Comparison of ENCODE assay signal across 8 cellular contexts in genomic region chr16:79599837-79600635, GRCh38. TPM values are rescaled to one million over a fixed set of nuclear protein-coding genes. Genes with fewer than 3 reads are reported as not detected.
DNase-seq lines count a peak whose midpoint lies in the region; ATAC-seq and TF ChIP-seq lines count a peak whose summit lies in the region.

No MANE protein-coding gene starts in this region.

- peak overlapping the region; percentile 53 for H3K27ac Mint-ChIP-seq in activated B cell treated with CpG ODN at 0.5 μM for 24 hours
- H3K27ac Mint-ChIP-seq in stimulated activated naive CD8-positive, alpha-beta T cell treated with anti-CD3 and anti-CD28 coated beads, Interleukin-15, Interleukin-2, amounts not matched to agents 100 ng/mL and 50 ng/mL, for 24 hours = peak overlapping the region; percentile 61

- no peak for TF ChIP-seq CTCF in activated B cell treated with CpG ODN at 0.5 μM for 24 hours (IDR thresholded peaks at IDR 0.05)
- no peak for TF ChIP-seq CTCF in lower lobe of right lung (IDR thresholded peaks at IDR 0.05)

- WGBS in ectodermal cell, 2 experiments = 0 to 1% methylated on average over 73 to 82 of the region's 84 CpGs

- peak; percentile 35 for DNase-seq in LHCN-M2 (ENCODE audit: low read depth)
- peak; percentile 47 for DNase-seq in activated B cell treated with CpG ODN at 0.5 μM for 24 hours
- DNase-seq in lower lobe of right lung = peak; percentile 73

- H3K9me3 Mint-ChIP-seq in activated B cell treated with CpG ODN at 0.5 μM for 24 hours = no peaks in the 10 kb centered on the region
- H3K9me3 Mint-ChIP-seq in stimulated activated naive CD8-positive, alpha-beta T cell treated with anti-CD3 and anti-CD28 coated beads, Interleukin-15, Interleukin-2, amounts not matched to agents 100 ng/mL and 50 ng/mL, for 24 hours = no peaks in the 10 kb centered on the region

- H3K27ac ChIP-seq in ectodermal cell (ENCODE audit: insufficient read depth, low read depth, low read length, poor library complexity, severe bottlenecking) = peak overlapping the region; percentile 72
- peak overlapping the region; percentile 91 for H3K27ac ChIP-seq in lower lobe of right lung

- H3K4me3 ChIP-seq in ectodermal cell (ENCODE audit: insufficient read depth, low read depth, low read length) (peak overlapping the region; percentile 65), lower lobe of right lung (peak overlapping the region; percentile 69)

- POLR2A ChIA-PET in activated B cell treated with CpG ODN at 0.5 μM for 24 hours (lab: Charles Lee) = no interaction called here

- CTCF ChIA-PET in activated B cell treated with CpG ODN at 0.5 μM for 24 hours (lab: Charles Lee) = interaction anchor here (1.5 kb wide), 1 partner anchor 866 kb away, joined by 3 read pairs; no protein-coding TSS in a partner anchor

- peaks cover 2% of the 10 kb centered on the region for H3K4me1 ChIP-seq in ectodermal cell (ENCODE audit: control insufficient read depth, insufficient read depth, low read length)
- peaks cover 4% of the 10 kb centered on the region for H3K4me1 ChIP-seq in lower lobe of right lung

- peaks cover 35% of the 10 kb centered on the region for H3K4me1 Mint-ChIP-seq in activated B cell treated with CpG ODN at 0.5 μM for 24 hours
- peaks cover 31% of the 10 kb centered on the region for H3K4me1 Mint-ChIP-seq in stimulated activated naive CD8-positive, alpha-beta T cell treated with anti-CD3 and anti-CD28 coated beads, Interleukin-15, Interleukin-2, amounts not matched to agents 100 ng/mL and 50 ng/mL, for 24 hours (ENCODE audit: low read depth)

- no peaks in the 10 kb centered on the region for H3K36me3 ChIP-seq in ectodermal cell (ENCODE audit: control insufficient read depth, insufficient read depth, low read length)
- H3K36me3 ChIP-seq in lower lobe of right lung = no peaks in the 10 kb centered on the region

- intact Hi-C loops in activated B cell treated with CpG ODN at 0.5 μM for 24 hours (cut with micrococcal nuclease) (loop anchor here (2.0 to 10.0 kb wide), 9 partner anchors 172 to 1373 kb away; partner anchors contain the start of gene DYNLRB2), lower lobe of right lung (cut with DNase I) (no loop called here)

- H3K36me3 Mint-ChIP-seq in activated B cell treated with CpG ODN at 0.5 μM for 24 hours (ENCODE audit: low read depth) = no peaks in the 10 kb centered on the region
- H3K36me3 Mint-ChIP-seq in stimulated activated naive CD8-positive, alpha-beta T cell treated with anti-CD3 and anti-CD28 coated beads, Interleukin-15, Interleukin-2, amounts not matched to agents 100 ng/mL and 50 ng/mL, for 24 hours (ENCODE audit: low read depth) = peaks cover 5% of the 10 kb centered on the region

- peaks cover 37% of the 10 kb centered on the region for H3K27me3 Mint-ChIP-seq in activated B cell treated with CpG ODN at 0.5 μM for 24 hours
- H3K27me3 Mint-ChIP-seq in stimulated activated naive CD8-positive, alpha-beta T cell treated with anti-CD3 and anti-CD28 coated beads, Interleukin-15, Interleukin-2, amounts not matched to agents 100 ng/mL and 50 ng/mL, for 24 hours = peaks cover 62% of the 10 kb centered on the region

- H3K9me3 ChIP-seq in ectodermal cell (ENCODE audit: control insufficient read depth, low read length) (no peaks in the 10 kb centered on the region), lower lobe of right lung (no peaks in the 10 kb centered on the region)

- peaks cover 9% of the 10 kb centered on the region for H3K27me3 ChIP-seq in ectodermal cell (ENCODE audit: control insufficient read depth, insufficient read depth, low read length, poor library complexity, severe bottlenecking)
- H3K27me3 ChIP-seq in lower lobe of right lung (ENCODE audit: low read depth) = no peaks in the 10 kb centered on the region

- peak overlapping the region; percentile 90 for H3K4me3 Mint-ChIP-seq in activated B cell treated with CpG ODN at 0.5 μM for 24 hours
- H3K4me3 Mint-ChIP-seq in stimulated activated naive CD8-positive, alpha-beta T cell treated with anti-CD3 and anti-CD28 coated beads, Interleukin-15, Interleukin-2, amounts not matched to agents 100 ng/mL and 50 ng/mL, for 24 hours = peak overlapping the region; percentile 86

- peak; percentile 58 for ATAC-seq in GM18498 (IDR thresholded peaks at IDR 0.05; ENCODE audit: unreplicated experiment)
- ATAC-seq in activated B cell treated with CpG ODN at 0.5 μM for 24 hours (ENCODE audit: low read depth) = peak; percentile 71
- peak; percentile 67 for ATAC-seq in lower lobe of right lung
- ATAC-seq in HG03045 (IDR thresholded peaks at IDR 0.05; ENCODE audit: unreplicated experiment) = no peak
- ATAC-seq in HG03571 (IDR thresholded peaks at IDR 0.05; ENCODE audit: unreplicated experiment) = no peak

RNA-seq across cellular contexts. Expression of gene MAF, which starts 0.5 kb away (rescaled TPM):
- 2.4 and 2.6 TPM in 2 replicates for total RNA-seq in LHCN-M2 (2014; rRNA removed)
- polyA plus RNA-seq in LHCN-M2 (2012) = 2.8 TPM
- total RNA-seq in activated B cell treated with CpG ODN at 0.5 μM for 24 hours = 0.15 and 0.18 TPM in 2 replicates
- 9.6 TPM for polyA plus RNA-seq in ectodermal cell (2013, experiment 1 of 4)
- polyA plus RNA-seq in ectodermal cell (2013, experiment 2 of 4) = 7.4 TPM
- 7.6 TPM for polyA plus RNA-seq in ectodermal cell (2013, experiment 3 of 4)
- polyA plus RNA-seq in ectodermal cell (2013, experiment 4 of 4) = 8.5 TPM
- 60.0 TPM for total RNA-seq in lower lobe of right lung

Comparison
In these comparisons a context has a peak if more than half of its experiments do, and no peak if none do; other contexts are left out.
1. ATAC-seq: peak in GM18498 (single experiment), activated B cell treated with CpG ODN at 0.5 μM for 24 hours (single experiment) and lower lobe of right lung (2 of 2); none in HG03045 (single experiment) and HG03571 (single experiment).
2. RNA of gene MAF, which starts 0.5 kb away (total RNA-seq): 60.0 TPM in lower lobe of right lung (single experiment); 2.4 to 2.6 TPM in LHCN-M2 and 0.15 to 0.18 TPM in activated B cell treated with CpG ODN at 0.5 μM for 24 hours; every median in the first group is over 10 times any median in the second.
3. Peak in every context shown above with its lines, with median percentiles within 50 percentile points of each other: DNase-seq.